ENCODE assay signal across 1 cellular context in the genomic region with DNA sequence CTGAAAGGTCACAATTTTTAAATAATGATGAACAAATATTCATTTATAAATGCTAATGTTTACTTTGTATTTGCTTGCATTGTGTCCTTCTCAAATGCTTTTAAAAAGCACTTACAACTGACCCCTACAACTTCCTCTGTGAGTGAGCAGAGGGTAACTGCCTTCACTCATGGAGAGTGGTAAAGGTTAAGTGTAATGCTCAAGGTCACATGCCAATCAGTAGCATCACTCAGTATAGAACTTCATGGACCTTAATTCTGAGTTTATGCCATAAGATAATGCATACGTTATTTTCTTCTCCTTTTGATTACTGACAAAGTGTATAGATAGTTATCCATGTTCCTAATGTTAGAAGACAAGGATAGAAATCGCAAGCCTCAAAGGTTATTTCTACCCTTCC.
A peak's percentile ranks its signal among the peaks of the same experiment; 100 is the strongest.
TF ChIP-seq lines count a peak whose summit lies in the region.

No MANE protein-coding gene starts in this region.

TF ChIP-seq in GM12878, 131 proteins besides CTCF, POLR2A, EP300 and RAD21 (continued from another document):
- TF ChIP-seq NFYA (IDR thresholded peaks at IDR 0.05; ENCODE audit: borderline replicate concordance, low read depth, low read length): no peak
- no peak for TF ChIP-seq SMC3 (IDR thresholded peaks at IDR 0.05; ENCODE audit: borderline replicate concordance, low read length)
- TF ChIP-seq JUNB (IDR thresholded peaks at IDR 0.05): no peak
- TF ChIP-seq, protein P1, sequence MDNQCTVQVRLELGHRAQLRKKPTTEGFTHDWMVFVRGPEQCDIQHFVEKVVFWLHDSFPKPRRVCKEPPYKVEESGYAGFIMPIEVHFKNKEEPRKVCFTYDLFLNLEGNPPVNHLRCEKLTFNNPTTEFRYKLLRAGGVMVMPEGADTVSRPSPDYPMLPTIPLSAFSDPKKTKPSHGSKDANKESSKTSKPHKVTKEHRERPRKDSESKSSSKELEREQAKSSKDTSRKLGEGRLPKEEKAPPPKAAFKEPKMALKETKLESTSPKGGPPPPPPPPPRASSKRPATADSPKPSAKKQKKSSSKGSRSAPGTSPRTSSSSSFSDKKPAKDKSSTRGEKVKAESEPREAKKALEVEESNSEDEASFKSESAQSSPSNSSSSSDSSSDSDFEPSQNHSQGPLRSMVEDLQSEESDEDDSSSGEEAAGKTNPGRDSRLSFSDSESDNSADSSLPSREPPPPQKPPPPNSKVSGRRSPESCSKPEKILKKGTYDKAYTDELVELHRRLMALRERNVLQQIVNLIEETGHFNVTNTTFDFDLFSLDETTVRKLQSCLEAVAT (IDR thresholded peaks at IDR 0.05): peak; percentile 25; the same call in 1 of the 2 replicates
- TF ChIP-seq RBBP5 (conservative IDR thresholded peaks at IDR 0.05): no peak
- TF ChIP-seq NR2C1 (IDR thresholded peaks at IDR 0.05): peak; percentile 32; the same call in 1 of the 2 replicates
- no peak for TF ChIP-seq RELA (IDR thresholded peaks at IDR 0.05; ENCODE audit: borderline replicate concordance, partially characterized antibody)
- TF ChIP-seq LARP7 (IDR thresholded peaks at IDR 0.05): no peak
- TF ChIP-seq PKNOX1 (IDR thresholded peaks at IDR 0.05): peak; percentile 55; the same call in 1 of the 2 replicates
- TF ChIP-seq, protein P2, sequence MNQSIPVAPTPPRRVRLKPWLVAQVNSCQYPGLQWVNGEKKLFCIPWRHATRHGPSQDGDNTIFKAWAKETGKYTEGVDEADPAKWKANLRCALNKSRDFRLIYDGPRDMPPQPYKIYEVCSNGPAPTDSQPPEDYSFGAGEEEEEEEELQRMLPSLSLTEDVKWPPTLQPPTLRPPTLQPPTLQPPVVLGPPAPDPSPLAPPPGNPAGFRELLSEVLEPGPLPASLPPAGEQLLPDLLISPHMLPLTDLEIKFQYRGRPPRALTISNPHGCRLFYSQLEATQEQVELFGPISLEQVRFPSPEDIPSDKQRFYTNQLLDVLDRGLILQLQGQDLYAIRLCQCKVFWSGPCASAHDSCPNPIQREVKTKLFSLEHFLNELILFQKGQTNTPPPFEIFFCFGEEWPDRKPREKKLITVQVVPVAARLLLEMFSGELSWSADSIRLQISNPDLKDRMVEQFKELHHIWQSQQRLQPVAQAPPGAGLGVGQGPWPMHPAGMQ (IDR thresholded peaks at IDR 0.05; ENCODE audit: borderline replicate concordance): no peak
- TF ChIP-seq NR2F1 (conservative IDR thresholded peaks at IDR 0.05): peak; percentile 69
- TF ChIP-seq, protein P3, sequence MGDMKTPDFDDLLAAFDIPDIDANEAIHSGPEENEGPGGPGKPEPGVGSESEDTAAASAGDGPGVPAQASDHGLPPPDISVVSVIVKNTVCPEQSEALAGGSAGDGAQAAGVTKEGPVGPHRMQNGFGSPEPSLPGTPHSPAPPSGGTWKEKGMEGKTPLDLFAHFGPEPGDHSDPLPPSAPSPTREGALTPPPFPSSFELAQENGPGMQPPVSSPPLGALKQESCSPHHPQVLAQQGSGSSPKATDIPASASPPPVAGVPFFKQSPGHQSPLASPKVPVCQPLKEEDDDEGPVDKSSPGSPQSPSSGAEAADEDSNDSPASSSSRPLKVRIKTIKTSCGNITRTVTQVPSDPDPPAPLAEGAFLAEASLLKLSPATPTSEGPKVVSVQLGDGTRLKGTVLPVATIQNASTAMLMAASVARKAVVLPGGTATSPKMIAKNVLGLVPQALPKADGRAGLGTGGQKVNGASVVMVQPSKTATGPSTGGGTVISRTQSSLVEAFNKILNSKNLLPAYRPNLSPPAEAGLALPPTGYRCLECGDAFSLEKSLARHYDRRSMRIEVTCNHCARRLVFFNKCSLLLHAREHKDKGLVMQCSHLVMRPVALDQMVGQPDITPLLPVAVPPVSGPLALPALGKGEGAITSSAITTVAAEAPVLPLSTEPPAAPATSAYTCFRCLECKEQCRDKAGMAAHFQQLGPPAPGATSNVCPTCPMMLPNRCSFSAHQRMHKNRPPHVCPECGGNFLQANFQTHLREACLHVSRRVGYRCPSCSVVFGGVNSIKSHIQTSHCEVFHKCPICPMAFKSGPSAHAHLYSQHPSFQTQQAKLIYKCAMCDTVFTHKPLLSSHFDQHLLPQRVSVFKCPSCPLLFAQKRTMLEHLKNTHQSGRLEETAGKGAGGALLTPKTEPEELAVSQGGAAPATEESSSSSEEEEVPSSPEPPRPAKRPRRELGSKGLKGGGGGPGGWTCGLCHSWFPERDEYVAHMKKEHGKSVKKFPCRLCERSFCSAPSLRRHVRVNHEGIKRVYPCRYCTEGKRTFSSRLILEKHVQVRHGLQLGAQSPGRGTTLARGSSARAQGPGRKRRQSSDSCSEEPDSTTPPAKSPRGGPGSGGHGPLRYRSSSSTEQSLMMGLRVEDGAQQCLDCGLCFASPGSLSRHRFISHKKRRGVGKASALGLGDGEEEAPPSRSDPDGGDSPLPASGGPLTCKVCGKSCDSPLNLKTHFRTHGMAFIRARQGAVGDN (IDR thresholded peaks at IDR 0.05): 0 out of 2 replicates have a peak, but pooled peaks have one; percentile 28
- TF ChIP-seq, protein P4, sequence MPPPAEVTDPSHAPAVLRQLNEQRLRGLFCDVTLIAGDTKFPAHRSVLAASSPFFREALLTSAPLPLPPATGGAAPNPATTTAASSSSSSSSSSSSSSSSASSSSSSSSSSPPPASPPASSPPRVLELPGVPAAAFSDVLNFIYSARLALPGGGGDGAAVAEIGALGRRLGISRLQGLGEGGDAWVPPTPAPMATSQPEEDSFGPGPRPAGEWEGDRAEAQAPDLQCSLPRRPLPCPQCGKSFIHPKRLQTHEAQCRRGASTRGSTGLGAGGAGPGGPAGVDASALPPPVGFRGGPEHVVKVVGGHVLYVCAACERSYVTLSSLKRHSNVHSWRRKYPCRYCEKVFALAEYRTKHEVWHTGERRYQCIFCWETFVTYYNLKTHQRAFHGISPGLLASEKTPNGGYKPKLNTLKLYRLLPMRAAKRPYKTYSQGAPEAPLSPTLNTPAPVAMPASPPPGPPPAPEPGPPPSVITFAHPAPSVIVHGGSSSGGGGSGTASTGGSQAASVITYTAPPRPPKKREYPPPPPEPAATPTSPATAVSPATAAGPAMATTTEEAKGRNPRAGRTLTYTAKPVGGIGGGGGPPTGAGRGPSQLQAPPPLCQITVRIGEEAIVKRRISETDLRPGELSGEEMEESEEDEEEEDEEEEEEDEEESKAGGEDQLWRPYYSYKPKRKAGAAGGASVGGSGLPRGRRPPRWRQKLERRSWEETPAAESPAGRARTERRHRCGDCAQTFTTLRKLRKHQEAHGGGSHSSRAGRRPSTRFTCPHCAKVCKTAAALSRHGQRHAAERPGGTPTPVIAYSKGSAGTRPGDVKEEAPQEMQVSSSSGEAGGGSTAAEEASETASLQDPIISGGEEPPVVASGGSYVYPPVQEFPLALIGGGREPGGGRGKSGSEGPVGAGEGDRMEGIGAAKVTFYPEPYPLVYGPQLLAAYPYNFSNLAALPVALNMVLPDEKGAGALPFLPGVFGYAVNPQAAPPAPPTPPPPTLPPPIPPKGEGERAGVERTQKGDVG (CRISPR knock-in tag; IDR thresholded peaks at IDR 0.05): no peak
- no peak for TF ChIP-seq SPI1 (IDR thresholded peaks at IDR 0.05; ENCODE audit: borderline replicate concordance, insufficient read depth, low read depth, low read length)
- TF ChIP-seq BRCA1 (IDR thresholded peaks at IDR 0.05; ENCODE audit: low read depth, low read length): no peak
- TF ChIP-seq ZNF384 (IDR thresholded peaks at IDR 0.05; ENCODE audit: borderline replicate concordance, low read depth, low read length): no peak
- TF ChIP-seq DPF2 (IDR thresholded peaks at IDR 0.05): no peak
- TF ChIP-seq ZNF24 (IDR thresholded peaks at IDR 0.05): no peak
- peak; percentile 80; the same call in 1 of the 2 replicates for TF ChIP-seq ESRRA (IDR thresholded peaks at IDR 0.05; ENCODE audit: low read length)
- TF ChIP-seq CHD1 (IDR thresholded peaks at IDR 0.05; ENCODE audit: low read depth, low read length): no peak
- no peak for TF ChIP-seq YBX1 (IDR thresholded peaks at IDR 0.05)
- no peak for TF ChIP-seq BACH1 (IDR thresholded peaks at IDR 0.05; ENCODE audit: borderline replicate concordance)
- TF ChIP-seq, protein P5, sequence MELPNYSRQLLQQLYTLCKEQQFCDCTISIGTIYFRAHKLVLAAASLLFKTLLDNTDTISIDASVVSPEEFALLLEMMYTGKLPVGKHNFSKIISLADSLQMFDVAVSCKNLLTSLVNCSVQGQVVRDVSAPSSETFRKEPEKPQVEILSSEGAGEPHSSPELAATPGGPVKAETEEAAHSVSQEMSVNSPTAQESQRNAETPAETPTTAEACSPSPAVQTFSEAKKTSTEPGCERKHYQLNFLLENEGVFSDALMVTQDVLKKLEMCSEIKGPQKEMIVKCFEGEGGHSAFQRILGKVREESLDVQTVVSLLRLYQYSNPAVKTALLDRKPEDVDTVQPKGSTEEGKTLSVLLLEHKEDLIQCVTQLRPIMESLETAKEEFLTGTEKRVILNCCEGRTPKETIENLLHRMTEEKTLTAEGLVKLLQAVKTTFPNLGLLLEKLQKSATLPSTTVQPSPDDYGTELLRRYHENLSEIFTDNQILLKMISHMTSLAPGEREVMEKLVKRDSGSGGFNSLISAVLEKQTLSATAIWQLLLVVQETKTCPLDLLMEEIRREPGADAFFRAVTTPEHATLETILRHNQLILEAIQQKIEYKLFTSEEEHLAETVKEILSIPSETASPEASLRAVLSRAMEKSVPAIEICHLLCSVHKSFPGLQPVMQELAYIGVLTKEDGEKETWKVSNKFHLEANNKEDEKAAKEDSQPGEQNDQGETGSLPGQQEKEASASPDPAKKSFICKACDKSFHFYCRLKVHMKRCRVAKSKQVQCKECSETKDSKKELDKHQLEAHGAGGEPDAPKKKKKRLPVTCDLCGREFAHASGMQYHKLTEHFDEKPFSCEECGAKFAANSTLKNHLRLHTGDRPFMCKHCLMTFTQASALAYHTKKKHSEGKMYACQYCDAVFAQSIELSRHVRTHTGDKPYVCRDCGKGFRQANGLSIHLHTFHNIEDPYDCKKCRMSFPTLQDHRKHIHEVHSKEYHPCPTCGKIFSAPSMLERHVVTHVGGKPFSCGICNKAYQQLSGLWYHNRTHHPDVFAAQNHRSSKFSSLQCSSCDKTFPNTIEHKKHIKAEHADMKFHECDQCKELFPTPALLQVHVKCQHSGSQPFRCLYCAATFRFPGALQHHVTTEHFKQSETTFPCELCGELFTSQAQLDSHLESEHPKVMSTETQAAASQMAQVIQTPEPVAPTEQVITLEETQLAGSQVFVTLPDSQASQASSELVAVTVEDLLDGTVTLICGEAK (IDR thresholded peaks at IDR 0.05; ENCODE audit: borderline replicate concordance): no peak
- TF ChIP-seq PML (IDR thresholded peaks at IDR 0.05; ENCODE audit: low read length): no peak
